ENCODE assay signal across 13 cellular contexts in the genomic region with DNA sequence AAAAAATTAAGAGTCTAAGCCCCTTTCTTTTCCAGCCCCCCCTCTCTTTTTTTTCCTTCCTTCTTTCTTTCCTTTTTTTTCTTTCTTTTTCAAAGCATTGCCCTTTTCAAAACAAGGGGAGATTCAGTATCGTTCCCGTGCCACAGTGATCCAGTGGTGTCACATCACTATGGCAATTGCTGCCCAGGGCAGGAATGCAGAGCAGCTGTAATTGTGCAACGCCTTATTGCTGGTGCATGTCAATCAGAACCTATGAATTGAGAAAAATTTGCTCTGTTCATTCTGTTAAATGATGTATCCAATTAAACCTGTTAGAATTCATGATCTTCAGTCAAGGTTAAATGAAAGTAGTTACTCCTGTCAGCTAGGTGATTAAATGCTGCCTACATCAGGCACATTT.
"Had no signal": no experiment of that assay in that cellular context is flagged by ENCODE, and none has a peak within 500 bp of the region (broad histone marks: within the 10 kb centered on the region; RNA-seq: fewer than 3 reads in every experiment).

No MANE protein-coding gene starts in this region.

- H3K36me3 ChIP-seq: gastrocnemius medialis, heart right ventricle, sigmoid colon had no signal

- H3K9me3 ChIP-seq: gastrocnemius medialis, heart right ventricle, sigmoid colon had no signal

- H3K27ac ChIP-seq: gastrocnemius medialis, heart right ventricle, sigmoid colon had no signal

- H3K4me1 ChIP-seq: gastrocnemius medialis, heart right ventricle, sigmoid colon had no signal

- H3K4me3 ChIP-seq: gastrocnemius medialis, heart right ventricle, sigmoid colon had no signal

- DNase-seq: activated CD4-positive, alpha-beta T cell treated with anti-CD3 and anti-CD28 coated beads, Interleukin-2, amount 50 U/mL, for 4 hours; activated effector memory CD4-positive, alpha-beta T cell treated with anti-CD3 and anti-CD28 coated beads, Interleukin-2, amount 50 U/mL, for 16 hours; activated T-cell treated with anti-CD3 and anti-CD28 coated beads, Interleukin-2, amount 50 U/mL, for 24 hours; amygdala; gastrocnemius medialis; heart right ventricle; left ventricle myocardium superior; naive B cell; sigmoid colon; stimulated activated CD4-positive, alpha-beta T cell treated with anti-CD3 and anti-CD28 coated beads, Interleukin-12 subunit alpha, Interleukin-12 subunit beta, amount 100 ng/mL, for 4 hours; stimulated activated naive CD4-positive, alpha-beta T cell; T-helper 2 cell; trophoblast cell had no signal

- H3K27me3 ChIP-seq: gastrocnemius medialis had no signal
